21 cellular contexts compared by ENCODE assay signal in the genomic region with DNA sequence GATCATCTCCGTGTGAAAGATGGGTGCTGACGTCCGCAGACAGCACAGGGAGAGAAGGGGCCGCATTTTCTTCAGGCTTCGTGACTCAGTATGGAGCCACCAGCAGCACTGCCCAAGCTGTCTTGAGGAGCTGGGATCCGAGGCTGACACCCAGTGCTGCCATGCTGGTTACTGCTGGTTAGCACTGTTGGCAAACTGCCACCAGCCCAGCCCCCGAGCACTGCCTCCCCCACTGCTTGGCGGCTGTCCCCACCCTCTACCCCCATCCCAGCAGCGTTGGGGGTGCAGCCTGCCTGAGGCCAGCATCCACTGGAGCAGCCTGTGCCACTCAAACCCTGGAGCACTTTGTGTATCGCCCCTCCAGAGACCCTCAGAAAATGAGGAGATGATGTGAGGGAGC. TPM values are rescaled to one million over a fixed set of nuclear protein-coding genes. Genes with fewer than 3 reads are reported as not detected.
A peak's percentile ranks its signal among the peaks of the same experiment; 100 is the strongest.
DNase-seq lines count a peak whose midpoint lies in the region; ATAC-seq, FAIRE-seq and TF ChIP-seq lines count a peak whose summit lies in the region.
"Had no signal": no experiment of that assay in that cellular context is flagged by ENCODE, and none has a peak within 500 bp of the region (broad histone marks: within the 10 kb centered on the region; RNA-seq: fewer than 3 reads in every experiment).

No MANE protein-coding gene starts in this region.

- no peak overlapping the region for H3K4me2 ChIP-seq in K562 (ENCODE audit: insufficient read depth, low read length)
- H3K4me2 ChIP-seq: GM23338 had no signal

- DNase-seq in H7 (peak; percentile 34), K562 (ENCODE audit: extremely low read depth in 1 of 4, low spot score in 3 of 4) (no peak), glutamatergic neuron (peak; percentile 12), posterior vena cava (ENCODE audit: low spot score) (peak; percentile 37), GF-D8 (lab: John Stamatoyannopoulos, UW) (no peak), NCI-H1694 treated with DMSO at 0.1 percent for 48 hours (lab: John Stamatoyannopoulos, UW) (no peak), NCI-H526 treated with DMSO at 0.1 percent for 48 hours (lab: John Stamatoyannopoulos, UW) (no peak)
- DNase-seq: C1 segment of cervical spinal cord; Calu3; CD4-positive, alpha-beta memory T cell; COR-L47; DMS53; DMS79 treated with DMSO at 0.1 percent for 48 hours; HCEC 1CT had no signal

- H3K36me3 ChIP-seq in H7 (replicated peaks; ENCODE audit: control insufficient read depth, insufficient read depth, low read length) (no peaks in the 10 kb centered on the region), K562 (ENCODE audit: control insufficient read depth, insufficient read depth, low read length) (no peaks in the 10 kb centered on the region)

- no peak overlapping the region for H3K9ac ChIP-seq in K562 (ENCODE audit: insufficient read depth in 1 of 2, low read depth in 2 of 2, low read length in 2 of 2)

- no peak for FAIRE-seq in K562 (lab: Jason Lieb, UNC)
- FAIRE-seq: GM12892, H54 had no signal

- WGBS in K562 (ENCODE audit: insufficient coverage, low coverage, missing lambda C conversion rate), result under 1% methylated on average over 10 of the region's 10 CpGs

- no peak for TF ChIP-seq POLR2A in K562 (conservative IDR thresholded peaks at IDR 0.05)

- H3K4me1 Mint-ChIP-seq in glutamatergic neuron (ENCODE audit: low read depth, unreplicated experiment), result peaks cover 9% of the 10 kb centered on the region
- H3K4me1 Mint-ChIP-seq: CD4-positive, alpha-beta memory T cell had no signal

- TF ChIP-seq RAD21 in K562 (CRISPR knock-in tag; conservative IDR thresholded peaks at IDR 0.05 in 1 of 2, IDR thresholded peaks at IDR 0.05 in 1 of 2), result no peak

- TF ChIP-seq CTCF in K562 (IDR thresholded peaks at IDR 0.05 in 2 of 3, conservative IDR thresholded peaks at IDR 0.05 in 1 of 3; ENCODE audit: insufficient read depth in 2 of 3, low read depth in 1 of 3, low read length in 3 of 3), result no peak
- no peak for TF ChIP-seq CTCF in glutamatergic neuron (IDR thresholded peaks at IDR 0.05; ENCODE audit: partially characterized antibody, unreplicated experiment)

- H4K20me1 ChIP-seq in K562 (replicated peaks; ENCODE audit: control insufficient read depth, insufficient read depth, low read length), result peaks cover 14% of the 10 kb centered on the region

- intact Hi-C loops in K562 (cut with micrococcal nuclease) (no loop called here), posterior vena cava (cut with DNase I) (no loop called here)

- H2AFZ ChIP-seq in K562 (ENCODE audit: low read depth, low read length), result no peak overlapping the region
- H2AFZ ChIP-seq: GM23338 had no signal

- ATAC-seq in K562, result 0 out of 3 replicates have a peak, but pooled peaks have one; percentile 15
- ATAC-seq: GM23338 had no signal

- POLR2A ChIA-PET in K562 (lab: Yijun Ruan, JAX), result no interaction called here

- CTCF ChIA-PET in K562 (lab: Yijun Ruan, JAX; ENCODE audit: low intra/inter-chr PET ratio), result no interaction called here

- H3K9me3 ChIP-seq in K562 (replicated peaks; ENCODE audit: control insufficient read depth, insufficient read depth, low read depth, low read length), result no peaks in the 10 kb centered on the region; the same call in 1 of the 2 replicates

- H3K79me2 ChIP-seq in K562 (ENCODE audit: control insufficient read depth, insufficient read depth, low read length), result no peaks in the 10 kb centered on the region

- TF ChIP-seq EP300 in K562 (IDR thresholded peaks at IDR 0.05; ENCODE audit: low read length), result no peak

- peaks cover 0 to 3% of the 10 kb centered on the region in 2 experiments; a peak in 1 of 5 replicates for H3K4me1 ChIP-seq in K562 (replicated peaks in 1 of 2; ENCODE audit: control insufficient read depth in 2 of 2, insufficient read depth in 2 of 2, low read length in 2 of 2)

- no peak overlapping the region for H3K4me3 ChIP-seq in H7 (ENCODE audit: insufficient read depth, low read depth, low read length)
- H3K4me3 ChIP-seq in K562, result no peak overlapping the region
- H3K4me3 ChIP-seq: GM23338 had no signal

- H3K27ac Mint-ChIP-seq in glutamatergic neuron (ENCODE audit: unreplicated experiment), result no peak overlapping the region
- H3K27ac Mint-ChIP-seq: CD4-positive, alpha-beta memory T cell; GM23338 had no signal

- H3K4me3 Mint-ChIP-seq in glutamatergic neuron (ENCODE audit: unreplicated experiment), result no peak overlapping the region
- H3K4me3 Mint-ChIP-seq: CD4-positive, alpha-beta memory T cell; GM23338 had no signal

- H3K36me3 Mint-ChIP-seq in glutamatergic neuron (ENCODE audit: unreplicated experiment), result peaks cover 5% of the 10 kb centered on the region
- H3K36me3 Mint-ChIP-seq: CD4-positive, alpha-beta memory T cell had no signal

- peaks cover 16% of the 10 kb centered on the region for H3K27me3 Mint-ChIP-seq in glutamatergic neuron (ENCODE audit: unreplicated experiment)

- H3K27ac ChIP-seq in K562 (ENCODE audit: extremely low read depth, low read depth, low read length), result no peak overlapping the region

- BruUV-seq in K562 (replicated peaks; lab: Mats Ljungman, UMichigan), result no TSS peak

- peaks cover 9% of the 10 kb centered on the region for H3K9me3 Mint-ChIP-seq in glutamatergic neuron (ENCODE audit: unreplicated experiment)
- H3K9me3 Mint-ChIP-seq: CD4-positive, alpha-beta memory T cell; GM23338 had no signal

- H3K9me1 ChIP-seq in K562 (ENCODE audit: control insufficient read depth, insufficient read depth, low read length), result no peaks in the 10 kb centered on the region

- in situ Hi-C loops in K562 (cut with MboI), result no loop called here

- no peaks in the 10 kb centered on the region for H3K27me3 ChIP-seq in H7 (ENCODE audit: control insufficient read depth, insufficient read depth, low read length)
- H3K27me3 ChIP-seq in K562 (ENCODE audit: control insufficient read depth in 2 of 2, insufficient read depth in 2 of 2, low read length in 2 of 2), result peaks cover 70 to 95% of the 10 kb centered on the region in 2 experiments

TF ChIP-seq in K562, 482 proteins besides CTCF, POLR2A, EP300 and RAD21:
- TF ChIP-seq, protein P1, sequence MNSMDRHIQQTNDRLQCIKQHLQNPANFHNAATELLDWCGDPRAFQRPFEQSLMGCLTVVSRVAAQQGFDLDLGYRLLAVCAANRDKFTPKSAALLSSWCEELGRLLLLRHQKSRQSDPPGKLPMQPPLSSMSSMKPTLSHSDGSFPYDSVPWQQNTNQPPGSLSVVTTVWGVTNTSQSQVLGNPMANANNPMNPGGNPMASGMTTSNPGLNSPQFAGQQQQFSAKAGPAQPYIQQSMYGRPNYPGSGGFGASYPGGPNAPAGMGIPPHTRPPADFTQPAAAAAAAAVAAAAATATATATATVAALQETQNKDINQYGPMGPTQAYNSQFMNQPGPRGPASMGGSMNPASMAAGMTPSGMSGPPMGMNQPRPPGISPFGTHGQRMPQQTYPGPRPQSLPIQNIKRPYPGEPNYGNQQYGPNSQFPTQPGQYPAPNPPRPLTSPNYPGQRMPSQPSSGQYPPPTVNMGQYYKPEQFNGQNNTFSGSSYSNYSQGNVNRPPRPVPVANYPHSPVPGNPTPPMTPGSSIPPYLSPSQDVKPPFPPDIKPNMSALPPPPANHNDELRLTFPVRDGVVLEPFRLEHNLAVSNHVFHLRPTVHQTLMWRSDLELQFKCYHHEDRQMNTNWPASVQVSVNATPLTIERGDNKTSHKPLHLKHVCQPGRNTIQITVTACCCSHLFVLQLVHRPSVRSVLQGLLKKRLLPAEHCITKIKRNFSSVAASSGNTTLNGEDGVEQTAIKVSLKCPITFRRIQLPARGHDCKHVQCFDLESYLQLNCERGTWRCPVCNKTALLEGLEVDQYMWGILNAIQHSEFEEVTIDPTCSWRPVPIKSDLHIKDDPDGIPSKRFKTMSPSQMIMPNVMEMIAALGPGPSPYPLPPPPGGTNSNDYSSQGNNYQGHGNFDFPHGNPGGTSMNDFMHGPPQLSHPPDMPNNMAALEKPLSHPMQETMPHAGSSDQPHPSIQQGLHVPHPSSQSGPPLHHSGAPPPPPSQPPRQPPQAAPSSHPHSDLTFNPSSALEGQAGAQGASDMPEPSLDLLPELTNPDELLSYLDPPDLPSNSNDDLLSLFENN (IDR thresholded peaks at IDR 0.05; ENCODE audit: low read depth in 2 of 2, low read length in 2 of 2), result no peak
- TF ChIP-seq NFIC (IDR thresholded peaks at IDR 0.05), result peak; percentile 48

RNA-seq across cellular contexts. Expression of a gene that starts 35.8 kb away (rescaled TPM):
- 0.04 TPM in 1 of 2 replicates, not detected in the other for total RNA-seq in H7 (2014; rRNA removed; shearing (Covaris generic))
- total RNA-seq in K562 (2011; cell fraction: chromatin; rRNA removed; ENCODE audit: low replicate concordance), result not detected in 2 replicates
- total RNA-seq in K562 (2011; cell fraction: nucleolus; rRNA removed), result not detected in 2 replicates
- total RNA-seq in K562 (2011; cell fraction: nucleoplasm; rRNA removed), result not detected in 2 replicates
- total RNA-seq in K562 (2014; rRNA removed) (0.08 TPM in 1 of 2 replicates, not detected in the other), K562 (2014; rRNA removed; fragmentation: Illumina TruSeq; extraction: Trizol) (not detected in 2 replicates), K562 (2015; rRNA removed; fragmentation: Illumina TruSeq; extraction: Trizol) (not detected in 2 replicates), K562 (2021) (0.04 TPM in 1 of 2 replicates, not detected in the other), glutamatergic neuron (ENCODE audit: unreplicated experiment) (0.20 TPM), posterior vena cava (under 1 TPM; 0.14 to 0.19 TPM)
- polyA plus RNA-seq in K562 (2011; rRNA removed) (not detected in 2 replicates), K562 (2014; fragmentation: Illumina TruSeq; extraction: Trizol) (0.04 TPM in 1 of 2 replicates, not detected in the other), K562 (2014; fragmentation: Nextera tagmentation; extraction: Ambion mirVana) (not detected), K562 (2014; rRNA removed) (0.04 and 0.07 TPM in 2 replicates)
- polyA plus RNA-seq in K562 (2011; cell fraction: cytosol; rRNA removed), result not detected in 2 replicates
- polyA plus RNA-seq in K562 (2011; cell fraction: nucleus; rRNA removed), result not detected in 2 replicates
- polyA plus RNA-seq in K562 (2012), result 0.07 and 0.09 TPM in 2 replicates
- polyA minus RNA-seq in K562 (2011; rRNA and poly(A)+ RNA removed), result not detected in 2 replicates
- not detected in 2 replicates for polyA minus RNA-seq in K562 (2011; cell fraction: cytosol; rRNA and poly(A)+ RNA removed)
- polyA minus RNA-seq in K562 (2011; cell fraction: nucleus; rRNA and poly(A)+ RNA removed), result not detected in 2 replicates
- total RNA-seq: A172; A673; CD4-positive, alpha-beta memory T cell; G401; GM23338 had no signal
- polyA plus RNA-seq: BJ; CD4-positive, alpha-beta memory T cell; GM23338 had no signal

Comparison
In these comparisons a context has a peak if more than half of its experiments do, and no peak if none do; other contexts are left out.
1. DNase-seq: peak in H7 (single experiment), glutamatergic neuron (single experiment) and posterior vena cava (single experiment); none in K562 (0 of 4), GF-D8 (single experiment), NCI-H1694 treated with DMSO at 0.1 percent for 48 hours (single experiment) and NCI-H526 treated with DMSO at 0.1 percent for 48 hours (single experiment).